ENCODE assay signal across 1 cellular context in genomic region chr7:107319724-107320228, GRCh38.
A peak's percentile ranks its signal among the peaks of the same experiment; 100 is the strongest.
TF ChIP-seq lines count a peak whose summit lies in the region.

No MANE protein-coding gene starts in this region.

TF ChIP-seq in K562, 482 proteins besides CTCF, POLR2A, EP300 and RAD21 (continued from another document):
- TF ChIP-seq ZBTB2 (IDR thresholded peaks at IDR 0.05) (no peak), ZNF740 (CRISPR knock-in tag; IDR thresholded peaks at IDR 0.05) (no peak), ZNF740 (tag; IDR thresholded peaks at IDR 0.05) (no peak), ZNF695 (CRISPR knock-in tag; IDR thresholded peaks at IDR 0.05) (no peak), CREB1 (IDR thresholded peaks at IDR 0.05) (no peak), CREB1 (CRISPR knock-in tag; IDR thresholded peaks at IDR 0.05) (no peak; the same call in 1 of the 2 replicates), KAT2B (IDR thresholded peaks at IDR 0.05; ENCODE audit: low read depth, low read length) (no peak), ILK (tag; IDR thresholded peaks at IDR 0.05; ENCODE audit: borderline replicate concordance, low read depth) (no peak), BMI1 (IDR thresholded peaks at IDR 0.05; ENCODE audit: low read length) (no peak), ELK1 (CRISPR knock-in tag; IDR thresholded peaks at IDR 0.05) (no peak), CHD1 (IDR thresholded peaks at IDR 0.05; ENCODE audit: low read length) (no peak), FOSL1 (tag; conservative IDR thresholded peaks at IDR 0.05) (peak; percentile 88), SPI1 (IDR thresholded peaks at IDR 0.05; ENCODE audit: borderline replicate concordance, low read depth, low read length) (no peak), CEBPB (tag; IDR thresholded peaks at IDR 0.05) (no peak), SNAPC5 (CRISPR knock-in tag; IDR thresholded peaks at IDR 0.05) (no peak), MEF2D (tag; conservative IDR thresholded peaks at IDR 0.05; ENCODE audit: low read depth) (no peak), ATF1 (CRISPR knock-in tag; IDR thresholded peaks at IDR 0.05) (no peak), ATF1 (tag; IDR thresholded peaks at IDR 0.05) (peak; percentile 79), RAD51 (IDR thresholded peaks at IDR 0.05; ENCODE audit: borderline replicate concordance, low read depth) (no peak), SNRNP70 (optimal IDR thresholded peaks at IDR 0.05; ENCODE audit: low read depth, low read length) (no peak), ZBTB17 (CRISPR knock-in tag; IDR thresholded peaks at IDR 0.05) (no peak), CREBBP (IDR thresholded peaks at IDR 0.05; ENCODE audit: low read depth, low read length) (no peak), FOXK2 (conservative IDR thresholded peaks at IDR 0.05 in 1 of 2, IDR thresholded peaks at IDR 0.05 in 1 of 2; ENCODE audit: low read depth in 2 of 2) (peak; percentile 74 to 90), CBX1 (IDR thresholded peaks at IDR 0.05; ENCODE audit: low read depth) (no peak), MEF2A (IDR thresholded peaks at IDR 0.05; ENCODE audit: control insufficient read depth, low read depth, low read length) (no peak), MIER1 (IDR thresholded peaks at IDR 0.05; ENCODE audit: low read depth) (no peak), ZNF766 (CRISPR knock-in tag; conservative IDR thresholded peaks at IDR 0.05) (no peak), XRCC4 (IDR thresholded peaks at IDR 0.05; ENCODE audit: extremely low read depth, insufficient read depth, insufficient read length) (no peak), ZNF217 (CRISPR knock-in tag; IDR thresholded peaks at IDR 0.05) (no peak), ZNF165 (CRISPR knock-in tag; IDR thresholded peaks at IDR 0.05; ENCODE audit: borderline replicate concordance) (no peak), MCM5 (IDR thresholded peaks at IDR 0.05; ENCODE audit: low read depth) (no peak), ZNF586 (CRISPR knock-in tag; conservative IDR thresholded peaks at IDR 0.05) (no peak), ZFP36 (IDR thresholded peaks at IDR 0.05; ENCODE audit: low read depth, low read length, partially characterized antibody) (no peak), GABPA (tag; conservative IDR thresholded peaks at IDR 0.05; ENCODE audit: low read depth) (no peak), ZKSCAN3 (CRISPR knock-in tag; IDR thresholded peaks at IDR 0.05) (no peak), SMARCC2 (IDR thresholded peaks at IDR 0.05; ENCODE audit: low read depth) (peak; percentile 88), PBX2 (CRISPR knock-in tag; IDR thresholded peaks at IDR 0.05; ENCODE audit: low read depth) (no peak), PBX2 (tag; conservative IDR thresholded peaks at IDR 0.05; ENCODE audit: low read depth) (no peak; the same call in 1 of the 2 replicates), HMGN3 (IDR thresholded peaks at IDR 0.05; ENCODE audit: borderline replicate concordance, extremely low read depth, insufficient read length, low read depth, low read length) (no peak), ZNF780A (CRISPR knock-in tag; IDR thresholded peaks at IDR 0.05) (no peak), NR0B1 (IDR thresholded peaks at IDR 0.05; ENCODE audit: partially characterized antibody) (no peak), ZNF644 (tag; IDR thresholded peaks at IDR 0.05; ENCODE audit: low read depth) (no peak; the same call in 1 of the 2 replicates), ZNF764 (CRISPR knock-in tag; IDR thresholded peaks at IDR 0.05; ENCODE audit: low read depth) (no peak), RB1 (IDR thresholded peaks at IDR 0.05; ENCODE audit: low read depth) (no peak; the same call in 1 of the 2 replicates), ADNP (tag; IDR thresholded peaks at IDR 0.05) (peak; percentile 79), ZNF354B (CRISPR knock-in tag; IDR thresholded peaks at IDR 0.05) (no peak), SMC3 (conservative IDR thresholded peaks at IDR 0.05; ENCODE audit: insufficient read depth, low read depth, low read length) (no peak), ZNF639 (CRISPR knock-in tag; conservative IDR thresholded peaks at IDR 0.05 in 1 of 2, IDR thresholded peaks at IDR 0.05 in 1 of 2) (0 out of 4 replicates have a peak, but pooled peaks of 1 of the 2 experiments have one; percentile 54), PHB2 (IDR thresholded peaks at IDR 0.05; ENCODE audit: low read depth) (no peak), SIN3A (IDR thresholded peaks at IDR 0.05; ENCODE audit: borderline replicate concordance in 2 of 2, control insufficient read depth in 1 of 2, low read depth in 2 of 2, low read length in 2 of 2) (no peak), RCOR1 (IDR thresholded peaks at IDR 0.05; ENCODE audit: borderline replicate concordance in 1 of 2, low read depth in 2 of 2, low read length in 2 of 2) (peak in 1 of 2 experiments; percentile 36; a peak in 1 of 4 replicates), CHAMP1 (IDR thresholded peaks at IDR 0.05) (peak; percentile 87; the same call in 1 of the 2 replicates), BCOR (IDR thresholded peaks at IDR 0.05) (peak; percentile 56; the same call in 1 of the 2 replicates), MBD2 (IDR thresholded peaks at IDR 0.05; ENCODE audit: borderline replicate concordance, low read depth) (no peak), ZNF696 (CRISPR knock-in tag; conservative IDR thresholded peaks at IDR 0.05) (no peak), ASH1L (IDR thresholded peaks at IDR 0.05; ENCODE audit: borderline replicate concordance, low read depth, partially characterized antibody) (no peak), CBFB (CRISPR knock-in tag; IDR thresholded peaks at IDR 0.05) (no peak), DNMT1 (IDR thresholded peaks at IDR 0.05) (no peak), HNRNPH1 (optimal IDR thresholded peaks at IDR 0.05; ENCODE audit: low read depth, low read length) (no peak), NFE2L1 (tag; IDR thresholded peaks at IDR 0.05; ENCODE audit: borderline replicate concordance, low read depth) (no peak), SP2 (IDR thresholded peaks at IDR 0.05; ENCODE audit: extremely low read depth, low read depth, low read length, poor library complexity, severe bottlenecking) (no peak), SUPT5H (IDR thresholded peaks at IDR 0.05) (no peak)
